ENCODE assay signal across 8 cellular contexts in genomic region chr1:58755468-58755872, GRCh38. TPM values are rescaled to one million over a fixed set of nuclear protein-coding genes. Genes with fewer than 3 reads are reported as not detected.
DNase-seq lines count a peak whose midpoint lies in the region; ATAC-seq and TF ChIP-seq lines count a peak whose summit lies in the region.

No MANE protein-coding gene starts in this region.

- no peaks in the 10 kb centered on the region for H4K20me1 ChIP-seq in smooth muscle cell (ENCODE audit: low read depth)

- H3K36me3 Mint-ChIP-seq in activated naive CD4-positive, alpha-beta T cell treated with anti-CD3 and anti-CD28 coated beads, Interleukin-2, amount 10 ng/mL, durations not matched to agents 7 days and 5 days = peaks cover 5% of the 10 kb centered on the region
- no peaks in the 10 kb centered on the region for H3K36me3 Mint-ChIP-seq in type B pancreatic cell

- DNase-seq in EL (peak; percentile 100), Peyer's patch (peak in 2 of 3 donors; percentile 28 to 85), left cardiac atrium (peak; percentile 71), smooth muscle cell (lab: John Stamatoyannopoulos, UW; ENCODE audit: unreplicated experiment) (peak; percentile 21), type B pancreatic cell (ENCODE audit: extremely low spot score, unreplicated experiment) (no peak), NCI-H1092 (lab: John Stamatoyannopoulos, UW) (no peak)
- peak; percentile 59 for DNase-seq in activated naive CD4-positive, alpha-beta T cell treated with anti-CD3 and anti-CD28 coated beads, Interleukin-2, amount 10 ng/mL, durations not matched to agents 7 days and 5 days

- peaks cover 21% of the 10 kb centered on the region for H3F3A ChIP-seq in smooth muscle cell (ENCODE audit: low read depth)

- no peaks in the 10 kb centered on the region for H3K27me3 Mint-ChIP-seq in activated naive CD4-positive, alpha-beta T cell treated with anti-CD3 and anti-CD28 coated beads, Interleukin-2, amount 10 ng/mL, durations not matched to agents 7 days and 5 days
- no peaks in the 10 kb centered on the region for H3K27me3 Mint-ChIP-seq in type B pancreatic cell

- no peaks in the 10 kb centered on the region for H3K9me3 Mint-ChIP-seq in activated naive CD4-positive, alpha-beta T cell treated with anti-CD3 and anti-CD28 coated beads, Interleukin-2, amount 10 ng/mL, durations not matched to agents 7 days and 5 days
- H3K9me3 Mint-ChIP-seq in type B pancreatic cell = no peaks in the 10 kb centered on the region

- peaks cover 0 to 15% (median 11%) of the 10 kb centered on the region in 4 donors for H3K4me1 ChIP-seq in Peyer's patch
- peaks cover 5% of the 10 kb centered on the region for H3K4me1 ChIP-seq in smooth muscle cell (ENCODE audit: low read depth)

- peak overlapping the region; percentile 10 for H2AFZ ChIP-seq in smooth muscle cell (ENCODE audit: low read depth)

- TF ChIP-seq CTCF in Peyer's patch (IDR thresholded peaks at IDR 0.05) (no peak), smooth muscle cell (IDR thresholded peaks at IDR 0.05; ENCODE audit: borderline replicate concordance, insufficient read depth, poor library complexity, severe bottlenecking) (no peak), type B pancreatic cell (conservative IDR thresholded peaks at IDR 0.05) (no peak)

- H3K9ac ChIP-seq in smooth muscle cell (ENCODE audit: low read depth) = no peak overlapping the region

- H3K79me2 ChIP-seq in smooth muscle cell (ENCODE audit: low read depth) = no peaks in the 10 kb centered on the region

- peak overlapping the region; percentile 89 for H3K27ac Mint-ChIP-seq in activated naive CD4-positive, alpha-beta T cell treated with anti-CD3 and anti-CD28 coated beads, Interleukin-2, amount 10 ng/mL, durations not matched to agents 7 days and 5 days
- H3K27ac Mint-ChIP-seq in type B pancreatic cell = no peak overlapping the region

- intact Hi-C loops in left cardiac atrium (cut with DNase I) = no loop called here

- peaks cover 51% of the 10 kb centered on the region for H3K4me1 Mint-ChIP-seq in activated naive CD4-positive, alpha-beta T cell treated with anti-CD3 and anti-CD28 coated beads, Interleukin-2, amount 10 ng/mL, durations not matched to agents 7 days and 5 days
- H3K4me1 Mint-ChIP-seq in type B pancreatic cell (ENCODE audit: unreplicated experiment) = peaks cover 25% of the 10 kb centered on the region

- CTCF ChIA-PET in activated naive CD4-positive, alpha-beta T cell treated with anti-CD3 and anti-CD28 coated beads, Interleukin-2, amount 10 ng/mL, durations not matched to agents 7 days and 5 days (lab: Charles Lee) = interaction anchor here (0.8 to 1.7 kb wide), 6 partner anchors 8 to 943 kb away, joined by 3 to 8 read pairs (median 4); no protein-coding TSS in a partner anchor

- ATAC-seq in HG02759 (IDR thresholded peaks at IDR 0.05; ENCODE audit: unreplicated experiment) (peak; percentile 74), left cardiac atrium (peak; percentile 88 to 97)

- H3K27me3 ChIP-seq in Peyer's patch = no peaks in the 10 kb centered on the region
- no peaks in the 10 kb centered on the region for H3K27me3 ChIP-seq in smooth muscle cell (ENCODE audit: low read depth)

- H3K9me3 ChIP-seq in Peyer's patch = no peaks in the 10 kb centered on the region
- H3K9me3 ChIP-seq in smooth muscle cell (replicated peaks; ENCODE audit: low read depth) = no peaks in the 10 kb centered on the region

- H3K4me3 Mint-ChIP-seq in activated naive CD4-positive, alpha-beta T cell treated with anti-CD3 and anti-CD28 coated beads, Interleukin-2, amount 10 ng/mL, durations not matched to agents 7 days and 5 days = peak overlapping the region; percentile 37
- H3K4me3 Mint-ChIP-seq in type B pancreatic cell = no peak overlapping the region

- H3K27ac ChIP-seq in Peyer's patch (peak overlapping the region in 3 of 4 donors; percentile 25 to 55 (median 43)), smooth muscle cell (ENCODE audit: low read depth) (peak overlapping the region; percentile 88)

- TF ChIP-seq POLR2A in Peyer's patch (IDR thresholded peaks at IDR 0.05) = no peak

- no peak overlapping the region for H3K4me3 ChIP-seq in Peyer's patch
- H3K4me3 ChIP-seq in smooth muscle cell = no peak overlapping the region

- 7% methylated on average over 6 of the region's 6 CpGs for WGBS in smooth muscle cell (ENCODE audit: low lambda C conversion rate)

- H3K36me3 ChIP-seq in Peyer's patch (no peaks in the 10 kb centered on the region), smooth muscle cell (ENCODE audit: low read depth) (no peaks in the 10 kb centered on the region)

- peak overlapping the region; percentile 53 for H3K4me2 ChIP-seq in smooth muscle cell

RNA-seq across cellular contexts. Expression of gene JUN, which starts 28.4 kb away (rescaled TPM):
- total RNA-seq in Peyer's patch (100 to 1,000 TPM; 158 to 277 (median 208) TPM), left cardiac atrium (10 to 100 TPM; 67.6 to 78.0 TPM), smooth muscle cell (286 and 297 TPM in 2 replicates), type B pancreatic cell (ENCODE audit: low replicate concordance) (160 and 262 TPM in 2 replicates)
- 200 and 253 TPM in 2 replicates for polyA plus RNA-seq in smooth muscle cell

RNA-seq across cellular contexts. Expression of gene MYSM1, which starts 55.6 kb away (rescaled TPM):
- total RNA-seq in Peyer's patch = 10 to 100 TPM; 40.8 to 62.3 (median 49.5) TPM
- total RNA-seq in left cardiac atrium = 10 to 100 TPM; 19.0 to 28.5 TPM
- total RNA-seq in smooth muscle cell = 30.7 and 32.2 TPM in 2 replicates
- polyA plus RNA-seq in smooth muscle cell = 6.9 and 9.9 TPM in 2 replicates
- total RNA-seq in type B pancreatic cell (ENCODE audit: low replicate concordance) = 45.9 and 46.8 TPM in 2 replicates

Comparison
In these comparisons a context has a peak if more than half of its experiments do, and no peak if none do; other contexts are left out.
1. DNase-seq: peak in EL (single experiment), Peyer's patch (2 of 3), activated naive CD4-positive, alpha-beta T cell treated with anti-CD3 and anti-CD28 coated beads, Interleukin-2, amount 10 ng/mL, durations not matched to agents 7 days and 5 days (single experiment), left cardiac atrium (single experiment) and smooth muscle cell (single experiment); none in type B pancreatic cell (single experiment) and NCI-H1092 (single experiment).